In the genomic region with DNA sequence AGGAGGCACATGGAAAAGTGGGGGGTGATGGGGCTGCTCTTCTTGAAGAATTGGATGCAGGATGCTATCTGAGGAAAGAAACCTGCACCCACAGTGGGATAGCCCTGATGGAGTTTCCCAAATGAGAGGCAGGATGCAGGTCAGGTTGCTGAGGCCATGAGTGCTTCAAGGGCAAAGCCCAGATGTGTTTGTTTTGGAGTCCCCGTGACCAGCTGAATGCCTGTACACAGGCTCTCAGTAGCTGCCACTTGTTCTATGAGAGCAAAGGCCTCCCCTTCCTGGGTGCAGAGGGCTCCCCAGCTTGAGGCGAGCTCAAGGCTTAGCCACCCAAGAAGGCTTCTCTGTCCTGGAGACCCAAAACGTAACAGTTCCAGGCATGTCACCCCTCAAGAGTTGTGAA, we compare ENCODE assay signal across 18 cellular contexts.
A peak's percentile ranks its signal among the peaks of the same experiment; 100 is the strongest.
DNase-seq lines count a peak whose midpoint lies in the region; ATAC-seq, FAIRE-seq and TF ChIP-seq lines count a peak whose summit lies in the region.
"Had no signal": no experiment of that assay in that cellular context is flagged by ENCODE, and none has a peak within 500 bp of the region (broad histone marks: within the 10 kb centered on the region; RNA-seq: fewer than 3 reads in every experiment).

No MANE protein-coding gene starts in this region.

- H3K36me3 ChIP-seq in bronchial epithelial cell (ENCODE audit: control insufficient read depth, insufficient read depth, low read length), result no peaks in the 10 kb centered on the region
- no peaks in the 10 kb centered on the region for H3K36me3 ChIP-seq in osteoblast (ENCODE audit: insufficient read depth, low read length)
- no peaks in the 10 kb centered on the region for H3K36me3 ChIP-seq in thyroid gland
- H3K36me3 ChIP-seq in MG63, result no peaks in the 10 kb centered on the region

- no peaks in the 10 kb centered on the region for H3K4me1 Mint-ChIP-seq in stimulated activated naive CD8-positive, alpha-beta T cell treated with anti-CD3 and anti-CD28 coated beads, Interleukin-15, amount 100 ng/mL, for 72 hours

- no peaks in the 10 kb centered on the region for H3K27me3 Mint-ChIP-seq in stimulated activated naive CD8-positive, alpha-beta T cell treated with anti-CD3 and anti-CD28 coated beads, Interleukin-15, amount 100 ng/mL, for 72 hours
- H3K27me3 Mint-ChIP-seq: CD4-positive, alpha-beta T cell had no signal

- no peak overlapping the region for H3K4me3 Mint-ChIP-seq in stimulated activated naive CD8-positive, alpha-beta T cell treated with anti-CD3 and anti-CD28 coated beads, Interleukin-15, amount 100 ng/mL, for 72 hours
- H3K4me3 Mint-ChIP-seq: CD4-positive, alpha-beta T cell; HFFc6 had no signal

- DNase-seq in AG04450 (ENCODE audit: low read depth, low spot score) (no peak), bronchial epithelial cell (ENCODE audit: low read depth) (no peak), osteoblast (ENCODE audit: insufficient read length, low spot score, missing footprints) (peak; percentile 6), thyroid gland (peak; percentile 62), MG63 (no peak)
- DNase-seq in stimulated activated naive CD8-positive, alpha-beta T cell treated with anti-CD3 and anti-CD28 coated beads, Interleukin-15, amount 100 ng/mL, for 72 hours, result no peak
- no peak for DNase-seq in activated CD4-positive, alpha-beta T cell treated with anti-CD3 and anti-CD28 coated beads, Interleukin-2, amount 50 U/mL, for 4 hours
- DNase-seq: AML-193; C1 segment of cervical spinal cord; CD4-positive, alpha-beta T cell; DMS79; HCEC 1CT; HFFc6 had no signal

- 66% methylated on average over 3 of the region's 3 CpGs; no CpG with 5 or more reads in 1 of the 2 donors for WGBS in thyroid gland, 2 donors

- H2AFZ ChIP-seq in osteoblast (ENCODE audit: low read length), result no peak overlapping the region

- H3K27me3 ChIP-seq in AG04450 (ENCODE audit: control insufficient read depth, insufficient read depth, low read length), result no peaks in the 10 kb centered on the region
- peaks cover 2% of the 10 kb centered on the region for H3K27me3 ChIP-seq in bronchial epithelial cell (ENCODE audit: control insufficient read depth, insufficient read depth, low read length)
- H3K27me3 ChIP-seq in osteoblast (ENCODE audit: insufficient read depth, low read length), result no peaks in the 10 kb centered on the region
- H3K27me3 ChIP-seq in thyroid gland, result no peaks in the 10 kb centered on the region
- H3K27me3 ChIP-seq in MG63, result no peaks in the 10 kb centered on the region

- POLR2A ChIA-PET in AG04450 (lab: Yijun Ruan, JAX), result interaction anchor here (1.2 kb wide), 1 partner anchor 26 kb away, joined by 4 read pairs; no protein-coding TSS in a partner anchor

- peaks cover 4% of the 10 kb centered on the region; the same call in 1 of the 2 replicates for H3K9me3 ChIP-seq in AG04450 (ENCODE audit: control insufficient read depth, insufficient read depth, low read length)
- no peaks in the 10 kb centered on the region for H3K9me3 ChIP-seq in osteoblast (ENCODE audit: low read depth, low read length)
- H3K9me3 ChIP-seq in thyroid gland, result no peaks in the 10 kb centered on the region
- H3K9me3 ChIP-seq in MG63, result no peaks in the 10 kb centered on the region

- H3K79me2 ChIP-seq in osteoblast (ENCODE audit: insufficient read depth, low read length), result no peaks in the 10 kb centered on the region

- peaks cover 14% of the 10 kb centered on the region for H4K20me1 ChIP-seq in osteoblast (ENCODE audit: insufficient read depth, low read length)

- H3K27ac ChIP-seq in AG04450 (ENCODE audit: low read depth, low read length), result peak overlapping the region; percentile 11
- no peak overlapping the region for H3K27ac ChIP-seq in osteoblast (ENCODE audit: low read depth, low read length)
- H3K27ac ChIP-seq in thyroid gland, result peak overlapping the region; percentile 2 to 82 (median 63)
- H3K27ac ChIP-seq: 22Rv1, KMS-11 had no signal

- H3K4me3 ChIP-seq in AG04450 (ENCODE audit: low read depth, low read length) (no peak overlapping the region), bronchial epithelial cell (ENCODE audit: low read depth, low read length) (no peak overlapping the region), osteoblast (ENCODE audit: insufficient read depth, low read length) (no peak overlapping the region), thyroid gland (replicated peaks in 1 of 3) (no peak overlapping the region), MG63 (no peak overlapping the region)

- CTCF ChIA-PET in AG04450 (lab: Charles Lee), result interaction anchor here (1.3 to 1.4 kb wide), 2 partner anchors 10 to 89 kb away, joined by 3 to 4 read pairs; no protein-coding TSS in a partner anchor

- peak; percentile 50 for FAIRE-seq in bronchial epithelial cell (lab: Jason Lieb, UNC)
- FAIRE-seq: GM12891, H1 had no signal

- TF ChIP-seq CTCF in AG04450 (IDR thresholded peaks at IDR 0.05; ENCODE audit: low read depth, low read length) (no peak), bronchial epithelial cell (IDR thresholded peaks at IDR 0.05; ENCODE audit: insufficient read depth, low read length, severe bottlenecking) (no peak), osteoblast (IDR thresholded peaks at IDR 0.05; ENCODE audit: extremely low read depth, low read depth, low read length) (no peak), thyroid gland (IDR thresholded peaks at IDR 0.05) (no peak)

- no peak for TF ChIP-seq POLR2A in thyroid gland (IDR thresholded peaks at IDR 0.05)

- no peaks in the 10 kb centered on the region for H3K9me3 Mint-ChIP-seq in stimulated activated naive CD8-positive, alpha-beta T cell treated with anti-CD3 and anti-CD28 coated beads, Interleukin-15, amount 100 ng/mL, for 72 hours
- H3K9me3 Mint-ChIP-seq: CD4-positive, alpha-beta T cell; HFFc6 had no signal

- H3K27ac Mint-ChIP-seq in stimulated activated naive CD8-positive, alpha-beta T cell treated with anti-CD3 and anti-CD28 coated beads, Interleukin-15, amount 100 ng/mL, for 72 hours, result no peak overlapping the region
- H3K27ac Mint-ChIP-seq: CD4-positive, alpha-beta T cell; HFFc6 had no signal

- H3K4me2 ChIP-seq in osteoblast (ENCODE audit: insufficient read depth, low read length), result no peak overlapping the region
- H3K4me2 ChIP-seq: KMS-11 had no signal

- H3K4me1 ChIP-seq in osteoblast (ENCODE audit: insufficient read depth, low read length), result peaks cover 2% of the 10 kb centered on the region
- H3K4me1 ChIP-seq in thyroid gland, result peaks cover 11 to 36% of the 10 kb centered on the region in 2 donors

- no peak for ATAC-seq in stimulated activated naive CD8-positive, alpha-beta T cell treated with anti-CD3 and anti-CD28 coated beads, Interleukin-15, amount 100 ng/mL, for 72 hours
- ATAC-seq in HG03045 (IDR thresholded peaks at IDR 0.05; ENCODE audit: unreplicated experiment), result no peak

- intact Hi-C loops in thyroid gland (cut with DNase I), result no loop called here

Comparison
In these comparisons a context has a peak if more than half of its experiments do, and no peak if none do; other contexts are left out.
1. DNase-seq: peak in osteoblast (single experiment) and thyroid gland (2 of 2); none in AG04450 (single experiment), bronchial epithelial cell (single experiment), stimulated activated naive CD8-positive, alpha-beta T cell treated with anti-CD3 and anti-CD28 coated beads, Interleukin-15, amount 100 ng/mL, for 72 hours (0 of 2), activated CD4-positive, alpha-beta T cell treated with anti-CD3 and anti-CD28 coated beads, Interleukin-2, amount 50 U/mL, for 4 hours (0 of 2) and MG63 (single experiment).